Comparison of ENCODE assay signal across 18 cellular contexts in the genomic region with DNA sequence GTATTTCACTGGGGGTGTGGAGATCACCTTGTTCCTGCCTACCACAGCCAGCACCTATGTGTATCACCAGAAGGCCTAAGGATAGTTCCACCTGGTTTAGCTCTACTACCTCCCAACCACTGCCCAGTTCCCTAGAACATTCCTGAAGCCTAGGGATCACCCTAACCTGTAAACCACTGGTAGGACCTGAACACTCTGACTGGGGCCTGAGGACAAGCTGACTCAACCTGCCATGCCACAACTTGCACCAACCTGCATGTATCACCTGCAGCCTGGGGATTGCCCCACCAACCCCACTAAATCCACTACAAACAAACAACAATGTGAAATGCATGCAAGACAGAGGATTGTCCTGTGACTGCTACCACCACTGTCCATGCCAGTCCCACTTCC.
A peak's percentile ranks its signal among the peaks of the same experiment; 100 is the strongest.
DNase-seq lines count a peak whose midpoint lies in the region; ATAC-seq and TF ChIP-seq lines count a peak whose summit lies in the region.
"Had no signal": no experiment of that assay in that cellular context is flagged by ENCODE, and none has a peak within 500 bp of the region (broad histone marks: within the 10 kb centered on the region; RNA-seq: fewer than 3 reads in every experiment).

No MANE protein-coding gene starts in this region.

- H3K4me3 ChIP-seq in mammary epithelial cell (replicated peaks in 1 of 3; ENCODE audit: insufficient read depth in 1 of 3, low read depth in 2 of 3, low read length in 3 of 3), result no peak overlapping the region
- no peak overlapping the region for H3K4me3 ChIP-seq in upper lobe of right lung
- H3K4me3 ChIP-seq: GM23248 had no signal

- intact Hi-C loops in mammary epithelial cell (cut with micrococcal nuclease), result loop anchor here (2.0 kb wide), 1 partner anchor 228 kb away; no protein-coding TSS in a partner anchor
- intact Hi-C loops in upper lobe of right lung (cut with DNase I), result no loop called here

- no peak overlapping the region for H3T11ph ChIP-seq in H9 (ENCODE audit: low read length)

- H3K27ac ChIP-seq in RWPE1, result no peak overlapping the region
- H3K27ac ChIP-seq in mammary epithelial cell (ENCODE audit: insufficient read depth, low read depth, low read length), result peak overlapping the region; percentile 61
- H3K27ac ChIP-seq in epithelial cell of prostate, result peak overlapping the region; percentile 38
- H3K27ac ChIP-seq in upper lobe of right lung, result no peak overlapping the region
- H3K27ac ChIP-seq in H9 (ENCODE audit: insufficient read length, low read depth, low read length), result no peak overlapping the region
- H3K27ac ChIP-seq: GM23248 had no signal

- H2AK5ac ChIP-seq in H9 (ENCODE audit: insufficient read length, low read length), result no peak overlapping the region

- H3K4me2 ChIP-seq in mammary epithelial cell (ENCODE audit: insufficient read depth, low read depth, low read length) (peak overlapping the region; percentile 65), H9 (ENCODE audit: insufficient read depth, insufficient read length, low read length) (no peak overlapping the region)

- no peak overlapping the region for H2BK12ac ChIP-seq in H9 (ENCODE audit: insufficient read length, low read depth, low read length)

- H2AFZ ChIP-seq in mammary epithelial cell (ENCODE audit: low read depth, low read length) (peak overlapping the region; percentile 49), H9 (ENCODE audit: low read length) (no peak overlapping the region)
- H2AFZ ChIP-seq: GM23248 had no signal

- BruUV-seq in mammary epithelial cell (replicated peaks; lab: Mats Ljungman, UMichigan), result no TSS peak

- no peak overlapping the region for H3K23ac ChIP-seq in H9 (ENCODE audit: insufficient read length, low read depth, low read length)

- no peak overlapping the region for H4K8ac ChIP-seq in H9 (replicated peaks; ENCODE audit: insufficient read length, low read depth, low read length)

- H3K9ac ChIP-seq in mammary epithelial cell (ENCODE audit: insufficient read depth, low read length) (no peak overlapping the region), H9 (ENCODE audit: extremely low read depth, insufficient read length, low read length) (no peak overlapping the region)
- H3K9ac ChIP-seq: GM23248 had no signal

- H3K27me3 ChIP-seq in mammary epithelial cell (ENCODE audit: insufficient read depth, low read length), result no peaks in the 10 kb centered on the region
- H3K27me3 ChIP-seq in upper lobe of right lung, result no peaks in the 10 kb centered on the region
- no peaks in the 10 kb centered on the region for H3K27me3 ChIP-seq in H9 (ENCODE audit: insufficient read depth, low read length)
- H3K27me3 ChIP-seq: BE2C had no signal

- dilution Hi-C loops in mammary epithelial cell (cut with HindIII; ENCODE audit: low sequenced_read_pairs), result no loop called here

- H3K79me2 ChIP-seq in mammary epithelial cell (ENCODE audit: insufficient read depth, low read length) (no peaks in the 10 kb centered on the region), H9 (ENCODE audit: insufficient read depth, low read length) (no peaks in the 10 kb centered on the region)

- H3K27ac Mint-ChIP-seq in H9, result peak overlapping the region in 1 of 3 experiments; percentile 37; a peak in 2 of 7 replicates
- H3K27ac Mint-ChIP-seq: CD4-positive, alpha-beta T cell; HFFc6 had no signal

- peaks cover 12 to 21% (median 15%) of the 10 kb centered on the region in 3 experiments for H3K36me3 Mint-ChIP-seq in H9 (ENCODE audit: insufficient read depth in 1 of 3, low read depth in 3 of 3)

- no peak overlapping the region for H4K91ac ChIP-seq in H9 (ENCODE audit: insufficient read length, low read depth, low read length)

- CTCF ChIA-PET in RWPE1 (lab: Yijun Ruan, JAX) (interaction anchor here (0.7 kb wide), 1 partner anchor 290 kb away, joined by 6 read pairs; no protein-coding TSS in a partner anchor), mammary epithelial cell (lab: Charles Lee; ENCODE audit: low non-redundant PET) (interaction anchor here (0.6 kb wide), 1 partner anchor 476 kb away, joined by 5 read pairs; no protein-coding TSS in a partner anchor)

- no peaks in the 10 kb centered on the region for H4K20me1 ChIP-seq in mammary epithelial cell (ENCODE audit: insufficient read depth, low read length)
- no peaks in the 10 kb centered on the region for H4K20me1 ChIP-seq in H9 (ENCODE audit: control insufficient read depth, insufficient read depth, insufficient read length)

- H3K9me3 Mint-ChIP-seq in H9, result peaks cover 9 to 31% of the 10 kb centered on the region in 2 experiments

- peak; percentile 4 for DNase-seq in RWPE1 (ENCODE audit: low spot score)
- peak; percentile 93 for DNase-seq in mammary epithelial cell
- peak; percentile 75 for DNase-seq in epithelial cell of prostate (ENCODE audit: low read depth, low spot score)
- no peak for DNase-seq in upper lobe of right lung
- no peak for DNase-seq in NCI-H146 treated with DMSO at 0.1 percent for 48 hours (lab: John Stamatoyannopoulos, UW; ENCODE audit: unreplicated experiment)
- DNase-seq in H9, result no peak
- no peak for DNase-seq in DMS153 treated with DMSO at 0.1 percent for 48 hours (lab: John Stamatoyannopoulos, UW; ENCODE audit: unreplicated experiment)
- DNase-seq: ACHN; C1 segment of cervical spinal cord; CD4-positive, alpha-beta T cell; DMS79; GDM1; GM23248; HFFc6 had no signal

- no peak overlapping the region for H2BK120ac ChIP-seq in H9 (ENCODE audit: low read depth, low read length, poor library complexity, severe bottlenecking)

- no peak overlapping the region for H2BK5ac ChIP-seq in H9 (ENCODE audit: insufficient read length, low read length)

- in situ Hi-C loops in mammary epithelial cell (cut with MboI; ENCODE audit: low sequenced_read_pairs in 2 of 2), result no loop called here

- TF ChIP-seq CTCF in RWPE1 (conservative IDR thresholded peaks at IDR 0.05; ENCODE audit: low read depth) (no peak), mammary epithelial cell (conservative IDR thresholded peaks at IDR 0.05 in 1 of 2, IDR thresholded peaks at IDR 0.05 in 1 of 2; ENCODE audit: extremely low read depth in 1 of 2, insufficient read depth in 1 of 2, low read depth in 1 of 2, low read length in 2 of 2) (no peak), upper lobe of right lung (IDR thresholded peaks at IDR 0.05) (no peak), H9 (conservative IDR thresholded peaks at IDR 0.05) (no peak)

- no peak overlapping the region for H2BK20ac ChIP-seq in H9 (ENCODE audit: low read depth, low read length, poor library complexity, severe bottlenecking)

- H3K56ac ChIP-seq in H9 (ENCODE audit: insufficient read length, low read depth, low read length), result no peak overlapping the region

- no peak overlapping the region for H3K18ac ChIP-seq in H9 (ENCODE audit: insufficient read length, low read depth, low read length)

- POLR2A ChIA-PET in RWPE1 (lab: Yijun Ruan, JAX; ENCODE audit: low non-redundant PET), result no interaction called here

- H4K5ac ChIP-seq in H9 (ENCODE audit: insufficient read length, low read depth, low read length), result no peak overlapping the region

- H3K36me3 ChIP-seq in mammary epithelial cell (ENCODE audit: insufficient read depth, low read length) (no peaks in the 10 kb centered on the region), upper lobe of right lung (no peaks in the 10 kb centered on the region)
- H3K36me3 ChIP-seq: BE2C had no signal

- H3K27me3 Mint-ChIP-seq in H9 (ENCODE audit: low read depth), result no peaks in the 10 kb centered on the region
- H3K27me3 Mint-ChIP-seq: CD4-positive, alpha-beta T cell had no signal

- H2BK15ac ChIP-seq in H9 (ENCODE audit: low read depth, low read length), result no peak overlapping the region

- peaks cover 4 to 8% of the 10 kb centered on the region in 2 experiments for H3K4me1 Mint-ChIP-seq in H9

- H3K4me1 ChIP-seq in mammary epithelial cell (ENCODE audit: insufficient read depth, low read length) (peaks cover 18% of the 10 kb centered on the region), upper lobe of right lung (no peaks in the 10 kb centered on the region), H9 (ENCODE audit: insufficient read depth, low read length) (no peaks in the 10 kb centered on the region)
- H3K4me1 ChIP-seq: BE2C, Caco-2 had no signal

- no peaks in the 10 kb centered on the region for H3K23me2 ChIP-seq in H9 (ENCODE audit: insufficient read length, low read depth, low read length, poor library complexity, severe bottlenecking)

- no peaks in the 10 kb centered on the region for H3K79me1 ChIP-seq in H9 (ENCODE audit: insufficient read depth, low read depth, low read length, poor library complexity, severe bottlenecking)

- no peak overlapping the region for H3K4ac ChIP-seq in H9 (ENCODE audit: low read depth, low read length)

- no peak overlapping the region for H3K14ac ChIP-seq in H9 (ENCODE audit: insufficient read depth, low read length)

- H3K9me3 ChIP-seq in mammary epithelial cell (replicated peaks; ENCODE audit: insufficient read depth, low read length) (peaks cover 25% of the 10 kb centered on the region), upper lobe of right lung (peaks cover 22% of the 10 kb centered on the region), H9 (ENCODE audit: control insufficient read depth, low read depth, low read length) (no peaks in the 10 kb centered on the region)
- H3K9me3 ChIP-seq: BE2C, Caco-2 had no signal

- ATAC-seq in upper lobe of right lung (peak; percentile 25), HG03354 (IDR thresholded peaks at IDR 0.05; ENCODE audit: poor library complexity, severe bottlenecking, unreplicated experiment) (no peak)
- ATAC-seq: HCT116 had no signal

- no peak overlapping the region for H3K4me3 Mint-ChIP-seq in H9
- H3K4me3 Mint-ChIP-seq: CD4-positive, alpha-beta T cell; HFFc6 had no signal

Comparison
In these comparisons a context has a peak if more than half of its experiments do, and no peak if none do; other contexts are left out.
1. DNase-seq: peak in RWPE1 (single experiment), mammary epithelial cell (single experiment) and epithelial cell of prostate (single experiment); none in upper lobe of right lung (single experiment), NCI-H146 treated with DMSO at 0.1 percent for 48 hours (single experiment), H9 (single experiment) and DMS153 treated with DMSO at 0.1 percent for 48 hours (single experiment).
2. H3K27ac ChIP-seq: peak in mammary epithelial cell (single experiment) and epithelial cell of prostate (single experiment); none in RWPE1 (single experiment), upper lobe of right lung (single experiment) and H9 (single experiment).